19 cellular contexts compared by ENCODE assay signal in genomic region chr11:16804104-16804947, GRCh38.
A peak's percentile ranks its signal among the peaks of the same experiment; 100 is the strongest.
DNase-seq lines count a peak whose midpoint lies in the region; ATAC-seq and TF ChIP-seq lines count a peak whose summit lies in the region.
"Had no signal": no experiment of that assay in that cellular context is flagged by ENCODE, and none has a peak within 500 bp of the region (broad histone marks: within the 10 kb centered on the region; RNA-seq: fewer than 3 reads in every experiment).

No MANE protein-coding gene starts in this region.

- intact Hi-C loops in left ventricle myocardium inferior (cut with micrococcal nuclease): no loop called here
- intact Hi-C loops in aorta (cut with DNase I): no loop called here

- H3K36me3 ChIP-seq in left ventricle myocardium inferior: no peaks in the 10 kb centered on the region
- no peaks in the 10 kb centered on the region for H3K36me3 ChIP-seq in aorta (ENCODE audit: control insufficient read depth in 1 of 2, insufficient read depth in 2 of 2, low read length in 1 of 2)
- H3K36me3 ChIP-seq: BLaER1 treated with 17β-estradiol and CSF1 and Interleukin-3, amounts not matched to agents 10 nM and 100 nM; ovary had no signal

- TF ChIP-seq CTCF in choroid plexus epithelial cell (conservative IDR thresholded peaks at IDR 0.05; ENCODE audit: low read depth, low read length) (no peak), left ventricle myocardium inferior (IDR thresholded peaks at IDR 0.05; ENCODE audit: borderline replicate concordance) (no peak)

- WGBS in aorta, 2 donors: 77 to 82% methylated on average over 7 of the region's 7 CpGs

- H3K9me3 ChIP-seq in left ventricle myocardium inferior (replicated peaks): no peaks in the 10 kb centered on the region
- H3K9me3 ChIP-seq in aorta (ENCODE audit: control insufficient read depth, low read length): no peaks in the 10 kb centered on the region
- H3K9me3 ChIP-seq: BLaER1 treated with 17β-estradiol and CSF1 and Interleukin-3, amounts not matched to agents 10 nM and 100 nM; ovary had no signal

- H3K27me3 ChIP-seq in left ventricle myocardium inferior (ENCODE audit: low read depth) (no peaks in the 10 kb centered on the region), aorta (ENCODE audit: control insufficient read depth in 1 of 2, insufficient read depth in 2 of 2, low read length in 1 of 2) (no peaks in the 10 kb centered on the region)
- H3K27me3 ChIP-seq: BLaER1 treated with 17β-estradiol and CSF1 and Interleukin-3, amounts not matched to agents 10 nM and 100 nM; ovary had no signal

- ATAC-seq in GM19455 (IDR thresholded peaks at IDR 0.05; ENCODE audit: unreplicated experiment): no peak
- ATAC-seq in aorta (ENCODE audit: low FRiP score): no peak
- ATAC-seq: HCT116; stimulated activated naive B cell treated with anti-CD40 and anti-IgM and Interleukin-4, amounts not matched to agents 10 μg/mL and 1 μg/mL and 100 μg/mL, for 72 hours had no signal

- H3K4me3 ChIP-seq in choroid plexus epithelial cell (ENCODE audit: low read depth, low read length) (no peak overlapping the region), left ventricle myocardium inferior (no peak overlapping the region), skeletal muscle cell (ENCODE audit: low read depth, low read length) (no peak overlapping the region), aorta (ENCODE audit: low read length in 2 of 2) (no peak overlapping the region)
- H3K4me3 ChIP-seq: BLaER1 treated with 17β-estradiol and CSF1 and Interleukin-3, amounts not matched to agents 10 nM and 100 nM; ovary had no signal

- DNase-seq in NCI-H2196 (lab: John Stamatoyannopoulos, UW; ENCODE audit: unreplicated experiment) (peak; percentile 47), choroid plexus epithelial cell (ENCODE audit: low read depth) (peak; percentile 93), left ventricle myocardium inferior (no peak), skeletal muscle cell (ENCODE audit: low read depth) (peak; percentile 47), aorta (no peak)
- no peak for DNase-seq in NK-92 treated with Interleukin-12 subunit alpha and Interleukin-12 subunit beta, amount 100 ng/mL, for 24 hours (lab: John Stamatoyannopoulos, UW)
- no peak for DNase-seq in stimulated activated naive CD4-positive, alpha-beta T cell treated with Interleukin-2 at 50 U/mL for 16 hours (lab: John Stamatoyannopoulos, UW)
- DNase-seq: activated CD8-positive, alpha-beta memory T cell treated with anti-CD3 and anti-CD28 coated beads, Interleukin-2, amount 50 U/mL, for 4 hours; activated naive CD8-positive, alpha-beta T cell treated with anti-CD3 and anti-CD28 coated beads for 36 hours; glutamatergic neuron; NCI-H1048; NCI-H510A; ovary; SHP77 treated with DMSO at 0.1 percent for 48 hours; stimulated activated CD4-positive, alpha-beta T cell treated with anti-CD3 and anti-CD28 coated beads, Interleukin-4, amount 100 ng/mL, for 1 hour; stimulated activated naive B cell treated with anti-CD40 and anti-IgM and Interleukin-4, amounts not matched to agents 10 μg/mL and 1 μg/mL and 100 μg/mL, for 72 hours had no signal

- H3K4me1 ChIP-seq in left ventricle myocardium inferior (peaks cover 65% of the 10 kb centered on the region), aorta (ENCODE audit: control insufficient read depth in 1 of 2, insufficient read depth in 2 of 2, low read length in 2 of 2) (no peaks in the 10 kb centered on the region)

- H3K27ac ChIP-seq in left ventricle myocardium inferior (replicated peaks) (peak overlapping the region; percentile 18), aorta (ENCODE audit: low read depth in 1 of 2, low read length in 2 of 2) (no peak overlapping the region)
- H3K27ac ChIP-seq: BLaER1 treated with 17β-estradiol and CSF1 and Interleukin-3, amounts not matched to agents 10 nM and 100 nM; ovary had no signal

Comparison
In these comparisons a context has a peak if more than half of its experiments do, and no peak if none do; other contexts are left out.
1. DNase-seq: peak in NCI-H2196 (single experiment), choroid plexus epithelial cell (single experiment) and skeletal muscle cell (single experiment); none in left ventricle myocardium inferior (single experiment), NK-92 treated with Interleukin-12 subunit alpha and Interleukin-12 subunit beta, amount 100 ng/mL, for 24 hours (single experiment), aorta (0 of 2) and stimulated activated naive CD4-positive, alpha-beta T cell treated with Interleukin-2 at 50 U/mL for 16 hours (single experiment).